8 cellular contexts compared by ENCODE assay signal in genomic region chr19:17794731-17795494, GRCh38. TPM values are rescaled to one million over a fixed set of nuclear protein-coding genes. Genes with fewer than 3 reads are reported as not detected.
DNase-seq lines count a peak whose midpoint lies in the region; FAIRE-seq and TF ChIP-seq lines count a peak whose summit lies in the region.

B3GNT3 (plus strand) TSS chr19:17795138; CDS start chr19:17807808, 12,670 bp downstream.

- peak within 1 kb of the TSS; percentile 40 for H3K4me3 ChIP-seq in bronchial epithelial cell (ENCODE audit: low read depth, low read length)

- no peak for TF ChIP-seq POLR2A in GM12892 (IDR thresholded peaks at IDR 0.05; ENCODE audit: low read depth, low read length)

- peak; percentile 85 for DNase-seq in Daoy (ENCODE audit: low read depth)
- peak; percentile 78 for DNase-seq in NCI-H2029 (lab: John Stamatoyannopoulos, UW)
- DNase-seq in bronchial epithelial cell (ENCODE audit: low read depth), result peak; percentile 49
- DNase-seq in mucosa of gallbladder (ENCODE audit: low spot score), result peak; percentile 90
- DNase-seq in GOT3 (lab: John Stamatoyannopoulos, UW), result no peak
- DNase-seq in kidney glomerular epithelial cell (lab: John Stamatoyannopoulos, UW), result no peak
- DNase-seq in GM03348 (ENCODE audit: low spot score), result no peak
- no peak for DNase-seq in GM12892 (ENCODE audit: insufficient read length)

- H3K27me3 ChIP-seq in bronchial epithelial cell (ENCODE audit: control insufficient read depth, insufficient read depth, low read length), result no peaks in the 10 kb centered on the region

- H3K36me3 ChIP-seq in bronchial epithelial cell (ENCODE audit: control insufficient read depth, insufficient read depth, low read length), result no peaks in the 10 kb centered on the region

- FAIRE-seq in bronchial epithelial cell (lab: Jason Lieb, UNC) (no peak), GM12892 (lab: Jason Lieb, UNC) (no peak)

- TF ChIP-seq CTCF in bronchial epithelial cell (IDR thresholded peaks at IDR 0.05; ENCODE audit: insufficient read depth, low read length, severe bottlenecking), result no peak

RNA-seq across cellular contexts. Expression of gene B3GNT3, which starts in this region (rescaled TPM):
- 0.06 and 0.09 TPM in 2 replicates for total RNA-seq in Daoy (2014; rRNA removed; shearing (Covaris generic))
- 11.6 and 27.4 TPM in 2 replicates for total RNA-seq in bronchial epithelial cell
- 243 TPM for total RNA-seq in mucosa of gallbladder
- polyA plus RNA-seq in GM12892 (2012; ENCODE audit: missing spikeins), result not detected

Comparison
In these comparisons a context has a peak if more than half of its experiments do, and no peak if none do; other contexts are left out.
1. Peak in DNase-seq in Daoy; RNA of the gene not detected or under 1 TPM.
2. DNase-seq: peak in NCI-H2029 (single experiment), bronchial epithelial cell (single experiment) and mucosa of gallbladder (single experiment); none in GOT3 (single experiment), kidney glomerular epithelial cell (single experiment), GM03348 (single experiment) and GM12892 (single experiment).